Comparison of ENCODE assay signal across 15 cellular contexts in the genomic region with DNA sequence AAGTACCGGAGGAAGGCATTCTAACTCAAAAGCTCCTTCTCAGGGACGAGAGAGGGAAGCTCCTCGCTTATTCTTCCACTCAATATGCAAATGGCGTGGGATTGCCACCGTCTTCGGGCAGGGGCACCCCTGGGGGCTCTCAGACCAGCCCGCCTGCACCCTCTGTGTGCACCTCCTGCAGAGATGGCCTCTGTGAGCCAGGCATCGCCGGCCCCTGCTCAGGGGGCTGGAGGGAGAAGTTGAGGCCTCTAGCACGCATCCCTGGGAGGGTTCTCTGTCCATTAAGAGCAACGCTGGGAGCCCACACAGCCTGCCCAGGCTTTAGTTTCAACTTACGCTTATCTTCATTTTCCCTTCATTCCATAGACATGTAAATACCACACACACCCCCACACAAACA.
DNase-seq lines count a peak whose midpoint lies in the region; TF ChIP-seq lines count a peak whose summit lies in the region.
"Had no signal": no experiment of that assay in that cellular context is flagged by ENCODE, and none has a peak within 500 bp of the region (broad histone marks: within the 10 kb centered on the region; RNA-seq: fewer than 3 reads in every experiment).

No MANE protein-coding gene starts in this region.

- intact Hi-C loops in dorsolateral prefrontal cortex (cut with DNase I): no loop called here

- H3K4me3 ChIP-seq in BLaER1: no peak overlapping the region
- H3K4me3 ChIP-seq in dorsolateral prefrontal cortex: peak overlapping the region in 55 of 59 donors; percentile 1 to 84 (median 61)
- H3K4me3 ChIP-seq in coronary artery: no peak overlapping the region

- H3K27ac Mint-ChIP-seq in osteocyte (ENCODE audit: unreplicated experiment): peak overlapping the region; percentile 80

- peaks cover 28% of the 10 kb centered on the region for H3K4me1 Mint-ChIP-seq in osteocyte (ENCODE audit: unreplicated experiment)

- peaks cover 74% of the 10 kb centered on the region for H3K4me1 ChIP-seq in BLaER1

- H3K9ac ChIP-seq in BLaER1: no peak overlapping the region

- H3K27me3 Mint-ChIP-seq in osteocyte (ENCODE audit: unreplicated experiment): no peaks in the 10 kb centered on the region
- H3K27me3 Mint-ChIP-seq: T-cell had no signal

- peaks cover 46% of the 10 kb centered on the region for H3K36me3 ChIP-seq in BLaER1

- no peaks in the 10 kb centered on the region for H3K9me3 ChIP-seq in BLaER1

- peaks cover 44% of the 10 kb centered on the region for H4K20me1 ChIP-seq in BLaER1

- H3K4me2 ChIP-seq in BLaER1: peak overlapping the region; percentile 4; the same call in 1 of the 2 replicates

- H3K27ac ChIP-seq in BLaER1 (no peak overlapping the region), dorsolateral prefrontal cortex (peak overlapping the region in 58 of 59 donors; percentile 8 to 99 (median 79)), coronary artery (peak overlapping the region in 1 of 2 donors; percentile 71)

- TF ChIP-seq CTCF in dorsolateral prefrontal cortex (IDR thresholded peaks at IDR 0.05 in 54 of 56, conservative IDR thresholded peaks at IDR 0.05 in 2 of 56; ENCODE audit: low read depth in 1 of 56, partially characterized antibody in 56 of 56) (no peak), osteocyte (IDR thresholded peaks at IDR 0.05) (no peak), coronary artery (IDR thresholded peaks at IDR 0.05) (no peak)

- H3K9me3 Mint-ChIP-seq in osteocyte (ENCODE audit: unreplicated experiment): no peaks in the 10 kb centered on the region
- H3K9me3 Mint-ChIP-seq: neural crest cell, T-cell had no signal

- peaks cover 3% of the 10 kb centered on the region for H3K36me3 Mint-ChIP-seq in osteocyte (ENCODE audit: unreplicated experiment)

- H3K4me3 Mint-ChIP-seq in osteocyte (ENCODE audit: unreplicated experiment): peak overlapping the region; percentile 35
- H3K4me3 Mint-ChIP-seq: neural crest cell, T-cell had no signal

- H3K27me3 ChIP-seq in BLaER1 (peaks cover 4% of the 10 kb centered on the region; the same call in 1 of the 2 replicates), dorsolateral prefrontal cortex (no peaks in the 10 kb centered on the region)

- DNase-seq in D341Med (ENCODE audit: low spot score) (peak; percentile 37), dorsolateral prefrontal cortex (peak in 1 of 10 donors; percentile 8), osteocyte (ENCODE audit: extremely low spot score, unreplicated experiment) (no peak), coronary artery (ENCODE audit: low spot score) (no peak), NCI-H1092 treated with DMSO at 0.1 percent for 48 hours (lab: John Stamatoyannopoulos, UW) (no peak), NCI-H187 treated with DMSO at 0.1 percent for 48 hours (lab: John Stamatoyannopoulos, UW) (no peak)
- DNase-seq: activated gamma-delta T cell; GF-D8; kidney glomerular epithelial cell; NCI-H2081 treated with DMSO at 0.1 percent for 48 hours; NCI-H510A; stimulated activated naive CD4-positive, alpha-beta T cell; T-cell had no signal

Comparison
In these comparisons a context has a peak if more than half of its experiments do, and no peak if none do; other contexts are left out.
1. H3K4me3 ChIP-seq: peak in dorsolateral prefrontal cortex (55 of 59); none in BLaER1 (single experiment) and coronary artery (single experiment).